ENCODE assay signal across 24 cellular contexts in the genomic region with DNA sequence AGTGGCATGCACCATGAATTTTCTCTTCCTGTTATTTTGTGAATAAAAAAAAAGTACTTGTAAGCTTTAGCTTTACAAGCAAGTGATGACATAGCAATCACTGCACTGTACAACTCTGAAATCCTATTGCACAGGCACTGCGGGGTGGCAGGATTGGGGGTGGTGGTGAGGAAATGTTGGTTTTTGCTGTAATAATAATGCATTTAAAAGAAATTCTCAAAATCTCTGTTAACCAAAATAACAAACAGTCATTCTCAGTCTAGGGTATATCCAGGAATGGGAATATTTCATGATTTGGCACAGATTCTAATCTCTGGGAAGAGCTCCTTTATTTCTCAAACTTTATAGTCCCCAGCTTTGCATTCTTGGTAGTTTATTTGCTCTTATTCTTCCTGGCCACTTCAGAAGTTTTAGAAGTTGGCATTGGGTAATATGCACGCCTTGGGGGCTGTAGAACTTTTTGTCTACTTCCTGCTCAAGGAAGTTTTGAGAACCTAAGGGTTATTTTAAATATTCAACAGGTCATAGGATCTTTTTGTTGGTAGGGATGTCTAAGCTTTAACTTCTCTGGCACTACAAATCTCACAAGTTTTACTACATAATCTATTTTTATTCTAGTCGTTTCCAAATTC.
"Had no signal": no experiment of that assay in that cellular context is flagged by ENCODE, and none has a peak within 500 bp of the region (broad histone marks: within the 10 kb centered on the region; RNA-seq: fewer than 3 reads in every experiment).

No MANE protein-coding gene starts in this region.

- H3K9me3 ChIP-seq: esophagus squamous epithelium, mucosa of descending colon, ovary, thoracic aorta, uterus had no signal

- H3K4me1 ChIP-seq: esophagus squamous epithelium, uterus had no signal

- H3K4me3 ChIP-seq: esophagus squamous epithelium, mucosa of descending colon, ovary, thoracic aorta, uterus had no signal

- H3K36me3 ChIP-seq: esophagus squamous epithelium, ovary, thoracic aorta, uterus had no signal

- ATAC-seq: left lobe of liver; mucosa of descending colon; natural killer cell treated with Interleukin-12 subunit alpha and Interleukin-12 subunit beta and Interleukin-15 and Interleukin-18, amount 100 ng/mL, for 72 hours; sciatic nerve; stimulated activated effector memory CD8-positive, alpha-beta T cell treated with anti-CD3 and anti-CD28 coated beads, Interleukin-12 subunit alpha, Interleukin-12 subunit beta, amount 100 ng/mL, for 72 hours had no signal

- DNase-seq: activated CD4-positive, alpha-beta T cell treated with anti-CD3 and anti-CD28 coated beads for 4 hours; activated CD4-positive, alpha-beta T cell treated with anti-CD3 and anti-CD28 coated beads, Interleukin-2, amount 50 U/mL, for 4 hours; activated effector memory CD4-positive, alpha-beta T cell treated with anti-CD3 and anti-CD28 coated beads, Interleukin-2, amount 50 U/mL, for 16 hours; activated naive CD4-positive, alpha-beta T cell treated with anti-CD3 and anti-CD28 coated beads for 36 hours; activated naive CD8-positive, alpha-beta T cell treated with anti-CD3 and anti-CD28 coated beads for 36 hours; amygdala; dermis blood vessel endothelial cell; effector CD4-positive, alpha-beta T cell; esophagus squamous epithelium; kidney glomerular epithelial cell; mucosa of descending colon; ovary; retina; small intestine; stimulated activated CD4-positive, alpha-beta T cell treated with anti-CD3 and anti-CD28 coated beads, Interleukin-4, amount 100 ng/mL, for 24 hours; T-helper 9 cell; trophoblast cell; uterus had no signal

- H3K27me3 ChIP-seq: esophagus squamous epithelium, ovary, uterus had no signal

- H3K27ac ChIP-seq: esophagus squamous epithelium, ovary, thoracic aorta, uterus, VCaP had no signal
